10 cellular contexts compared by ENCODE assay signal in genomic region chr2:234026111-234026510, GRCh38. TPM values are rescaled to one million over a fixed set of nuclear protein-coding genes. Genes with fewer than 3 reads are reported as not detected.
A peak's percentile ranks its signal among the peaks of the same experiment; 100 is the strongest.
DNase-seq lines count a peak whose midpoint lies in the region; ATAC-seq, FAIRE-seq and TF ChIP-seq lines count a peak whose summit lies in the region.
"Had no signal": no experiment of that assay in that cellular context is flagged by ENCODE, and none has a peak within 500 bp of the region (broad histone marks: within the 10 kb centered on the region; RNA-seq: fewer than 3 reads in every experiment).

No MANE protein-coding gene starts in this region.

- peaks cover 3% of the 10 kb centered on the region for H3K36me3 Mint-ChIP-seq in activated T-helper 1 cell treated with anti-CD3 and anti-CD28 coated beads, Interleukin-12 subunit alpha, Interleukin-12 subunit beta, Interleukin-2, Interleukin-4 antibody, amounts not matched to agents 30 ng/mL and 10 ng/mL and 1 ng/mL, durations not matched to agents 14 hours and 24 hours and 36 hours (ENCODE audit: low read depth)
- no peaks in the 10 kb centered on the region for H3K36me3 Mint-ChIP-seq in memory B cell

- no peaks in the 10 kb centered on the region for H3K36me3 ChIP-seq in A673 (ENCODE audit: insufficient read depth, low read length, poor library complexity, severe bottlenecking)
- H3K36me3 ChIP-seq: ascending aorta had no signal

- H3K27me3 Mint-ChIP-seq in activated T-helper 1 cell treated with anti-CD3 and anti-CD28 coated beads, Interleukin-12 subunit alpha, Interleukin-12 subunit beta, Interleukin-2, Interleukin-4 antibody, amounts not matched to agents 30 ng/mL and 10 ng/mL and 1 ng/mL, durations not matched to agents 14 hours and 24 hours and 36 hours (ENCODE audit: insufficient read depth): peaks cover 12% of the 10 kb centered on the region
- peaks cover 26% of the 10 kb centered on the region for H3K27me3 Mint-ChIP-seq in memory B cell

- H3K27me3 ChIP-seq in A673 (replicated peaks; ENCODE audit: insufficient read depth, low read depth, low read length, poor library complexity): peaks cover 24% of the 10 kb centered on the region
- H3K27me3 ChIP-seq: ascending aorta had no signal

- intact Hi-C loops in activated T-helper 1 cell treated with anti-CD3 and anti-CD28 coated beads, Interleukin-12 subunit alpha, Interleukin-12 subunit beta, Interleukin-2, Interleukin-4 antibody, amounts not matched to agents 30 ng/mL and 10 ng/mL and 1 ng/mL, durations not matched to agents 14 hours and 24 hours and 36 hours (cut with micrococcal nuclease): no loop called here
- intact Hi-C loops in A673 (cut with micrococcal nuclease; ENCODE audit: unreplicated experiment): no loop called here

- peak overlapping the region in 1 of 2 experiments; percentile 70; a peak in 4 of 6 replicates for H3K27ac ChIP-seq in A549
- no peak overlapping the region for H3K27ac ChIP-seq in A673 (ENCODE audit: low read depth, low read length, poor library complexity, severe bottlenecking)
- H3K27ac ChIP-seq: ascending aorta had no signal

- peaks cover 11% of the 10 kb centered on the region; the same call in 2 of the 3 replicates for H3K9me3 ChIP-seq in A549
- no peaks in the 10 kb centered on the region for H3K9me3 ChIP-seq in A673 (ENCODE audit: low read depth, low read length, poor library complexity, severe bottlenecking)
- H3K9me3 ChIP-seq: ascending aorta had no signal

- FAIRE-seq in A549 (lab: Jason Lieb, UNC): no peak

- POLR2A ChIA-PET in A549 (lab: Yijun Ruan, JAX) (no interaction called here), A673 (lab: Charles Lee; ENCODE audit: low non-redundant PET) (no interaction called here)

- CTCF ChIA-PET in A549 (lab: Yijun Ruan, JAX) (interaction anchor here (1.3 kb wide), 1 partner anchor 13 kb away, joined by 6 read pairs; no protein-coding TSS in a partner anchor), A673 (lab: Charles Lee) (no interaction called here)

- no peak overlapping the region for H3K27ac Mint-ChIP-seq in activated T-helper 1 cell treated with anti-CD3 and anti-CD28 coated beads, Interleukin-12 subunit alpha, Interleukin-12 subunit beta, Interleukin-2, Interleukin-4 antibody, amounts not matched to agents 30 ng/mL and 10 ng/mL and 1 ng/mL, durations not matched to agents 14 hours and 24 hours and 36 hours
- H3K27ac Mint-ChIP-seq in memory B cell: peak overlapping the region; percentile 39

- TF ChIP-seq RAD21 in A549 (conservative IDR thresholded peaks at IDR 0.05 in 1 of 2, IDR thresholded peaks at IDR 0.05 in 1 of 2): no peak

- peak overlapping the region; percentile 10; the same call in 1 of the 3 replicates for H3K4me2 ChIP-seq in A549

- no peak overlapping the region for H3K4me3 ChIP-seq in A549
- no peak overlapping the region for H3K4me3 ChIP-seq in A673 (ENCODE audit: low read depth, low read length, poor library complexity, severe bottlenecking)

- 43% methylated on average over 1 of the region's 1 CpG for WGBS in A549 (ENCODE audit: missing lambda C conversion rate)

- H3K4me1 ChIP-seq in A549: peaks cover 33% of the 10 kb centered on the region
- peaks cover 8% of the 10 kb centered on the region for H3K4me1 ChIP-seq in A673 (ENCODE audit: insufficient read depth, low read length, poor library complexity, severe bottlenecking)
- H3K4me1 ChIP-seq: ascending aorta had no signal

- H3K4me3 Mint-ChIP-seq in activated T-helper 1 cell treated with anti-CD3 and anti-CD28 coated beads, Interleukin-12 subunit alpha, Interleukin-12 subunit beta, Interleukin-2, Interleukin-4 antibody, amounts not matched to agents 30 ng/mL and 10 ng/mL and 1 ng/mL, durations not matched to agents 14 hours and 24 hours and 36 hours: peak overlapping the region; percentile 57
- H3K4me3 Mint-ChIP-seq in memory B cell: peak overlapping the region; percentile 70

- TF ChIP-seq POLR2A in A549 (IDR thresholded peaks at IDR 0.05; ENCODE audit: low read length): no peak

- TF ChIP-seq EP300 in A549 (IDR thresholded peaks at IDR 0.05): no peak

- TF ChIP-seq CTCF in A549 (IDR thresholded peaks at IDR 0.05) (no peak), A673 (conservative IDR thresholded peaks at IDR 0.05; ENCODE audit: low read depth, low read length) (no peak)

- ATAC-seq in A549 (no peak), memory B cell (ENCODE audit: low read depth) (peak; percentile 17)

- DNase-seq in A549 (ENCODE audit: low read depth in 1 of 2, low spot score in 1 of 2) (no peak), EL (peak; percentile 37), memory B cell (ENCODE audit: low spot score in 2 of 2) (no peak), A673 (ENCODE audit: low spot score) (no peak), NCI-H1930 (lab: John Stamatoyannopoulos, UW) (no peak), SIG-M5 treated with dmso at 0.1 percent for 504 hours (lab: John Stamatoyannopoulos, UW; ENCODE audit: unreplicated experiment) (no peak), T1000 (lab: John Stamatoyannopoulos, UW) (no peak)
- DNase-seq in activated T-helper 1 cell treated with anti-CD3 and anti-CD28 coated beads, Interleukin-12 subunit alpha, Interleukin-12 subunit beta, Interleukin-2, Interleukin-4 antibody, amounts not matched to agents 30 ng/mL and 10 ng/mL and 1 ng/mL, durations not matched to agents 14 hours and 24 hours and 36 hours (ENCODE audit: low spot score): no peak
- DNase-seq: COR-L47 had no signal

- H3K4me1 Mint-ChIP-seq in activated T-helper 1 cell treated with anti-CD3 and anti-CD28 coated beads, Interleukin-12 subunit alpha, Interleukin-12 subunit beta, Interleukin-2, Interleukin-4 antibody, amounts not matched to agents 30 ng/mL and 10 ng/mL and 1 ng/mL, durations not matched to agents 14 hours and 24 hours and 36 hours (ENCODE audit: low read depth): peaks cover 35% of the 10 kb centered on the region
- H3K4me1 Mint-ChIP-seq in memory B cell: peaks cover 9% of the 10 kb centered on the region

- BruUV-seq in A673 (replicated peaks; lab: Mats Ljungman, UMichigan): no TSS peak

- peaks cover 12% of the 10 kb centered on the region for H3K9me3 Mint-ChIP-seq in activated T-helper 1 cell treated with anti-CD3 and anti-CD28 coated beads, Interleukin-12 subunit alpha, Interleukin-12 subunit beta, Interleukin-2, Interleukin-4 antibody, amounts not matched to agents 30 ng/mL and 10 ng/mL and 1 ng/mL, durations not matched to agents 14 hours and 24 hours and 36 hours
- H3K9me3 Mint-ChIP-seq in memory B cell: peaks cover 2% of the 10 kb centered on the region

TF ChIP-seq in A549, 52 proteins besides CTCF, POLR2A, EP300 and RAD21:
- TF ChIP-seq USF2 (IDR thresholded peaks at IDR 0.05) (no peak), ELK1 (IDR thresholded peaks at IDR 0.05; ENCODE audit: low read depth, low read length) (no peak), KDM5A (IDR thresholded peaks at IDR 0.05) (no peak), CHD4 (IDR thresholded peaks at IDR 0.05; ENCODE audit: borderline replicate concordance) (no peak), CEBPB (IDR thresholded peaks at IDR 0.05) (no peak), JUN (IDR thresholded peaks at IDR 0.05) (no peak), RFX5 (IDR thresholded peaks at IDR 0.05) (no peak), ZFP36 (IDR thresholded peaks at IDR 0.05; ENCODE audit: borderline replicate concordance, partially characterized antibody) (no peak), ESRRA (IDR thresholded peaks at IDR 0.05; ENCODE audit: borderline replicate concordance, low read length) (no peak), CHD2 (IDR thresholded peaks at IDR 0.05; ENCODE audit: low read length, partially characterized antibody) (no peak), MAFK (IDR thresholded peaks at IDR 0.05; ENCODE audit: partially characterized antibody) (no peak), EHMT2 (IDR thresholded peaks at IDR 0.05; ENCODE audit: low read depth) (no peak), NR3C1 (IDR thresholded peaks at IDR 0.05) (no peak), HES2 (IDR thresholded peaks at IDR 0.05) (no peak), CBX8 (IDR thresholded peaks at IDR 0.05) (no peak), HOXB5 (CRISPR knock-in tag; IDR thresholded peaks at IDR 0.05) (no peak), MAX (IDR thresholded peaks at IDR 0.05) (no peak), HDAC2 (IDR thresholded peaks at IDR 0.05) (no peak), KDM1A (IDR thresholded peaks at IDR 0.05; ENCODE audit: low read depth) (no peak), SREBF2 (IDR thresholded peaks at IDR 0.05) (no peak)

RNA-seq across cellular contexts. Expression of gene SPP2, which starts 24.4 kb away (rescaled TPM):
- not detected in 2 replicates for polyA plus RNA-seq in A549 (2011; rRNA removed)
- polyA plus RNA-seq in A549 (2012; cell fraction: cytosol; rRNA removed): not detected in 2 replicates
- polyA plus RNA-seq in A549 (2012; cell fraction: nucleus; rRNA removed): not detected in 2 replicates
- not detected in 3 replicates for polyA plus RNA-seq in A549 (2017; fragmentation: RNase III; extraction: RNeasy Plus Mini Kit Qiagen cat#74134 plus additional on column Dnase treatment)
- polyA minus RNA-seq in A549 (2011; rRNA and poly(A)+ RNA removed): not detected in 2 replicates
- total RNA-seq in activated T-helper 1 cell treated with anti-CD3 and anti-CD28 coated beads, Interleukin-12 subunit alpha, Interleukin-12 subunit beta, Interleukin-2, Interleukin-4 antibody, amounts not matched to agents 30 ng/mL and 10 ng/mL and 1 ng/mL, durations not matched to agents 14 hours and 24 hours and 36 hours: not detected in 2 replicates
- total RNA-seq in A673 (2021): not detected in 2 replicates
- total RNA-seq: ascending aorta had no signal
